33 cellular contexts compared by ENCODE assay signal in genomic region chr16:1977875-1978268, GRCh38. TPM values are rescaled to one million over a fixed set of nuclear protein-coding genes. Genes with fewer than 3 reads are reported as not detected.
"Had no signal": no experiment of that assay in that cellular context is flagged by ENCODE, and none has a peak within 500 bp of the region (broad histone marks: within the 10 kb centered on the region; RNA-seq: fewer than 3 reads in every experiment).

No MANE protein-coding gene starts in this region.

- H3K79me2 ChIP-seq: parathyroid adenoma had no signal

- H3K9me3 ChIP-seq: colonic mucosa, gastrocnemius medialis, mucosa of descending colon, right atrium auricular region, sigmoid colon, stomach, thyroid gland, vagina had no signal

- H2AFZ ChIP-seq: parathyroid adenoma had no signal

- H3K4me3 ChIP-seq: gastrocnemius medialis, mucosa of descending colon, right atrium auricular region, sigmoid colon, thyroid gland had no signal

- ATAC-seq: effector memory CD8-positive, alpha-beta T cell; gastrocnemius medialis; left lobe of liver; mucosa of descending colon; natural killer cell treated with Interleukin-12 subunit alpha and Interleukin-12 subunit beta and Interleukin-15 and Interleukin-18, amount 100 ng/mL, for 72 hours; stimulated activated effector memory CD8-positive, alpha-beta T cell treated with anti-CD3 and anti-CD28 coated beads, Interleukin-12 subunit alpha, Interleukin-12 subunit beta, amount 100 ng/mL, for 72 hours had no signal

- H3K9ac ChIP-seq: parathyroid adenoma had no signal

- H3K27me3 ChIP-seq: gastrocnemius medialis, vagina had no signal

- DNase-seq: colonic mucosa; effector memory CD8-positive, alpha-beta T cell; foreskin fibroblast; gastrocnemius medialis; head of caudate nucleus; mesenchymal stem cell; naive B cell; sigmoid colon; stimulated activated CD4-positive, alpha-beta T cell treated with anti-CD3 and anti-CD28 coated beads, Interleukin-2, amount 100 ng/mL, for 24 hours; stimulated activated CD4-positive, alpha-beta T cell treated with anti-CD3 and anti-CD28 coated beads, Interleukin-4, amount 100 ng/mL, for 24 hours; stimulated activated naive CD4-positive, alpha-beta T cell treated with Interleukin-2 at 50 U/mL for 16 hours; stomach; thyroid gland; trophoblast cell had no signal

- H3K4me1 ChIP-seq: parathyroid adenoma had no signal

- FAIRE-seq: endometrium, keratinocyte had no signal

- H3K27ac ChIP-seq: gastrocnemius medialis, parathyroid adenoma, right atrium auricular region, sigmoid colon, thyroid gland, vagina had no signal

RNA-seq across cellular contexts. Expression of gene NOXO1, which starts 3.4 kb away (rescaled TPM):
- total RNA-seq: natural killer cell treated with Interleukin-12 subunit alpha and Interleukin-12 subunit beta and Interleukin-15 and Interleukin-18, amount 100 ng/mL, for 72 hours; sigmoid colon; subcutaneous adipose tissue; thyroid gland had no signal

RNA-seq across cellular contexts. Expression of gene RNF151, which starts 11.2 kb away (rescaled TPM):
- total RNA-seq: colonic mucosa; gastrocnemius medialis; glomerular endothelial cell; left lobe of liver; liver; lung microvascular endothelial cell; mesothelial cell of epicardium; mucosa of descending colon; natural killer cell treated with Interleukin-12 subunit alpha and Interleukin-12 subunit beta and Interleukin-15 and Interleukin-18, amount 100 ng/mL, for 72 hours; neural crest cell; progenitor cell of endocrine pancreas; right atrium auricular region; sigmoid colon; skeletal muscle tissue; stomach; subcutaneous adipose tissue; temporal lobe; thyroid gland; ureter; vagina had no signal
- polyA plus RNA-seq: keratinocyte, liver, stomach had no signal

RNA-seq across cellular contexts. Expression of gene SYNGR3, which starts 11.9 kb away (rescaled TPM):
- total RNA-seq: subcutaneous adipose tissue, thyroid gland had no signal
